In the genomic region with DNA sequence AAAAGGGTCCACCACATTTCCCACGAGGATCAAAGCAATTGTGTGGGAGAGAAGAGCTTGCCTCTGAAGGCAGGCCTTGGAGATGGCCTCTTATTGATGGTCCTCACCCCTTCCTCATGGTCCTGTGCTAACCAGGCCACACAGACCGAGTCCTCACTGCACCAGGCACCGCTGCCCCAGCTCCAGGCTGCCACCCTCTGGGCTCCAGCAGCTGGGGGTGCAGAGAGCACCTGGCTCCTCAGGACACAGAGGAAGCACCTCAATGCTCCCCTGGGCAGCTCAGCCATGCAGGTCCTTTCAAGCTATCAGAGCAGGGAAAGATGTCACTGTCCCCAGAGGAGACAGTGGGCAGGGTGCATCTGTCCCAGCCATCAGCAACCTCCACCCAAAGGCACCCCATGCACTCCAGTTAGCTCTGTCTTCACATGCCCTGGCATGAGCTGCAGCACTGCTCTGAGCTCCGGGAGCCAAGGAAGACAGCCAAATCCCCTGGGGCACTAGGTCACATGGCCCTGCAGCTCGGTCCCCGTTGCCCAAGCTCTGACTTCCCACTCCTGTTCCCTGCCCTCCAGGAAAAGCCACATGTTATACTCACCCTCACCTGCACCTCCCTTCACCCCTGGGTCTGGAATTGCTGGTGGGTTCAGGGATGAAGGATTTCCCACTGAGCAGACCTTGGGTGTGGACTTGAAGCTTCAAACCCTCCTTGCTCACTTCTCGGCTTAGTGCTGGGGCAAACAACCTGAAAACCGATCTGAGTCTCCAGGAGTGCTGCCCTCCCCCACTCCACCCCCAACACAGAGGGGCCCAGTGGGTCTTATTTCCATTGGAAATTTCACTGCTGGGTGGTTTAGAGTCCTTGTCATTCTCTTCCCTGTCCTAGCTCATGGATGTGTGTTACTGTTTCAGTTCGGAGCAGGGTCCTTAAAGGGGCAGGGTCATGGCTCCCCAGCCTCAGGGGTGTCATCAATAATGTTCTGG, we compare ENCODE assay signal across 14 cellular contexts. TPM values are rescaled to one million over a fixed set of nuclear protein-coding genes. Genes with fewer than 3 reads are reported as not detected.
A peak's percentile ranks its signal among the peaks of the same experiment; 100 is the strongest.
DNase-seq lines count a peak whose midpoint lies in the region; ATAC-seq and TF ChIP-seq lines count a peak whose summit lies in the region.
"Had no signal": no experiment of that assay in that cellular context is flagged by ENCODE, and none has a peak within 500 bp of the region (broad histone marks: within the 10 kb centered on the region; RNA-seq: fewer than 3 reads in every experiment).

No MANE protein-coding gene starts in this region.

- H3K4me1 ChIP-seq in NT2/D1 (ENCODE audit: insufficient read depth, insufficient read length), result peaks cover 27% of the 10 kb centered on the region
- peaks cover 0 to 13% (median 3%) of the 10 kb centered on the region in 4 donors for H3K4me1 ChIP-seq in sigmoid colon
- H3K4me1 ChIP-seq: A549 had no signal

- H3K36me3 ChIP-seq in NT2/D1 (ENCODE audit: insufficient read depth, insufficient read length, low read length) (no peaks in the 10 kb centered on the region), sigmoid colon (no peaks in the 10 kb centered on the region)

- H3K9me3 ChIP-seq in NT2/D1 (ENCODE audit: insufficient read depth, low read length) (no peaks in the 10 kb centered on the region), sigmoid colon (no peaks in the 10 kb centered on the region)
- H3K9me3 ChIP-seq: A549 had no signal

- peak overlapping the region; percentile 72 for H3K9ac ChIP-seq in NT2/D1 (ENCODE audit: insufficient read length, low read depth)

- 62 to 66% methylated on average over 9 of the region's 9 CpGs for WGBS in sigmoid colon, 2 donors

- H3K4me3 ChIP-seq in NT2/D1 (ENCODE audit: insufficient read length, low read depth) (peak overlapping the region; percentile 6), sigmoid colon (no peak overlapping the region)
- H3K4me3 ChIP-seq: A549 had no signal

- no peak for TF ChIP-seq EP300 in sigmoid colon (IDR thresholded peaks at IDR 0.05)

- no peak for TF ChIP-seq CTCF in sigmoid colon (IDR thresholded peaks at IDR 0.05)

- peak; percentile 73 for ATAC-seq in Right ventricle myocardium inferior
- ATAC-seq in GM18907 (IDR thresholded peaks at IDR 0.05; ENCODE audit: unreplicated experiment), result no peak
- ATAC-seq: A549 had no signal

- no peak for TF ChIP-seq POLR2A in sigmoid colon (IDR thresholded peaks at IDR 0.05)

- intact Hi-C loops in Right ventricle myocardium inferior (cut with DNase I) (no loop called here), sigmoid colon (cut with DNase I) (no loop called here)

- DNase-seq in NCI-H1105 treated with DMSO at 0.1 percent for 48 hours (lab: John Stamatoyannopoulos, UW) (peak; percentile 5), NCI-H1105 (lab: John Stamatoyannopoulos, UW) (no peak), NT2/D1 (ENCODE audit: low read depth, low spot score) (no peak), Right ventricle myocardium inferior (ENCODE audit: missing footprints) (no peak), sigmoid colon (peak; percentile 54)
- DNase-seq in activated CD4-positive, CD25-positive, alpha-beta regulatory T cell treated with anti-CD3 and anti-CD28 coated beads, Interleukin-2, amount 50 U/mL, for 72 hours, result no peak
- DNase-seq in activated CD4-positive, alpha-beta T cell treated with anti-CD3 and anti-CD28 coated beads for 48 hours, result no peak
- DNase-seq: hippocampal formation; naive B cell; stimulated activated CD4-positive, alpha-beta T cell treated with anti-CD3 and anti-CD28 coated beads, Interleukin-4, amount 100 ng/mL, for 4 hours; T1000 had no signal

- no peak overlapping the region for H3K27ac ChIP-seq in sigmoid colon
- H3K27ac ChIP-seq: A549 had no signal

- H3K27me3 ChIP-seq in NT2/D1 (ENCODE audit: insufficient read depth, insufficient read length) (no peaks in the 10 kb centered on the region), sigmoid colon (no peaks in the 10 kb centered on the region)

RNA-seq across cellular contexts. Expression of a gene that starts 32.6 kb away (rescaled TPM):
- 36.9 TPM for total RNA-seq in Right ventricle myocardium inferior
- 10 to 100 TPM in 1 of 4 donors, 1 to 10 TPM in 3; 3.9 to 10.5 (median 4.3) TPM for total RNA-seq in sigmoid colon
- 10 to 100 TPM in 1 of 3 donors, 1 to 10 TPM in 2; 5.4 to 35.0 (median 6.0) TPM for polyA plus RNA-seq in sigmoid colon

RNA-seq across cellular contexts. Expression of a gene that starts 40.4 kb away (rescaled TPM):
- 0.89 TPM for total RNA-seq in Right ventricle myocardium inferior
- 1 to 10 TPM in 2 of 4 donors, under 1 TPM in 1, not detected in 1; 0.81 to 1.8 (median 1.8) TPM for total RNA-seq in sigmoid colon
- under 1 TPM in 1 of 3 donors, not detected in 2; 0.63 TPM for polyA plus RNA-seq in sigmoid colon
- total RNA-seq: HT1080 had no signal

RNA-seq across cellular contexts. Expression of a gene that starts 48.5 kb away (rescaled TPM):
- total RNA-seq in Right ventricle myocardium inferior (not detected), sigmoid colon (not detected)
- not detected for polyA plus RNA-seq in sigmoid colon
- total RNA-seq: HT1080 had no signal
- polyA plus RNA-seq: A549 had no signal

RNA-seq across cellular contexts. Expression of a gene that starts 56.8 kb away (rescaled TPM):
- total RNA-seq in Right ventricle myocardium inferior, result 0.11 TPM
- 1 to 10 TPM in 1 of 4 donors, under 1 TPM in 2, not detected in 1; 0.16 to 1.1 (median 0.81) TPM for total RNA-seq in sigmoid colon
- polyA plus RNA-seq in sigmoid colon, result under 1 TPM in 1 of 3 donors, not detected in 2; 0.03 TPM
- total RNA-seq: HT1080 had no signal
- polyA plus RNA-seq: A549 had no signal

Comparison
In these comparisons a context has a peak if more than half of its experiments do, and no peak if none do; other contexts are left out.
1. DNase-seq: peak in NCI-H1105 treated with DMSO at 0.1 percent for 48 hours (single experiment) and sigmoid colon (single experiment); none in NCI-H1105 (single experiment), NT2/D1 (single experiment), Right ventricle myocardium inferior (single experiment), activated CD4-positive, CD25-positive, alpha-beta regulatory T cell treated with anti-CD3 and anti-CD28 coated beads, Interleukin-2, amount 50 U/mL, for 72 hours (single experiment) and activated CD4-positive, alpha-beta T cell treated with anti-CD3 and anti-CD28 coated beads for 48 hours (single experiment).